1 cellular context compared by ENCODE assay signal in genomic region chr4:76709454-76709853, GRCh38.
TF ChIP-seq lines count a peak whose summit lies in the region.

No MANE protein-coding gene starts in this region.

TF ChIP-seq in IMR-90, 13 proteins besides CTCF, POLR2A, EP300 and RAD21 (continued from another document):
- TF ChIP-seq ELK1 (IDR thresholded peaks at IDR 0.05; ENCODE audit: borderline replicate concordance, low read depth, low read length): no peak
- TF ChIP-seq RCOR1 (IDR thresholded peaks at IDR 0.05; ENCODE audit: insufficient replicate concordance, low read length): no peak
- TF ChIP-seq CHD1 (IDR thresholded peaks at IDR 0.05; ENCODE audit: low read depth, low read length): no peak
- no peak for TF ChIP-seq CEBPB (IDR thresholded peaks at IDR 0.05; ENCODE audit: low read depth, low read length)
TF ChIP-seq in IMR-90: peak in this region for 0.
